8 cellular contexts compared by ENCODE assay signal in genomic region chr10:95363303-95363912, GRCh38.
A peak's percentile ranks its signal among the peaks of the same experiment; 100 is the strongest.
DNase-seq lines count a peak whose midpoint lies in the region; ATAC-seq, FAIRE-seq and TF ChIP-seq lines count a peak whose summit lies in the region.

No MANE protein-coding gene starts in this region.

- no peaks in the 10 kb centered on the region for H4K20me1 ChIP-seq in HCT116 (ENCODE audit: insufficient read depth)
- H4K20me1 ChIP-seq in SU-DHL-6 (ENCODE audit: low read depth, low read length), result no peaks in the 10 kb centered on the region

- H3K36me3 ChIP-seq in HCT116 (ENCODE audit: control insufficient read depth in 1 of 2, insufficient read depth in 2 of 2, low read length in 2 of 2) (no peaks in the 10 kb centered on the region), SU-DHL-6 (ENCODE audit: low read length) (no peaks in the 10 kb centered on the region), mesendoderm (ENCODE audit: control insufficient read depth, insufficient read depth, low read length) (no peaks in the 10 kb centered on the region), transverse colon (no peaks in the 10 kb centered on the region)

- H3K79me2 ChIP-seq in HCT116 (ENCODE audit: insufficient read depth, low read length) (no peaks in the 10 kb centered on the region), SU-DHL-6 (ENCODE audit: insufficient read depth, low read length) (no peaks in the 10 kb centered on the region), mesendoderm (ENCODE audit: control insufficient read depth, insufficient read depth, low read length) (no peaks in the 10 kb centered on the region)

- TF ChIP-seq RAD21 in A549 (conservative IDR thresholded peaks at IDR 0.05 in 1 of 2, IDR thresholded peaks at IDR 0.05 in 1 of 2), result peak; percentile 98 to 99
- peak; percentile 98 for TF ChIP-seq RAD21 in HCT116 (IDR thresholded peaks at IDR 0.05; ENCODE audit: low read depth)

- H3K79me1 ChIP-seq in mesendoderm (ENCODE audit: low read length), result no peaks in the 10 kb centered on the region

- TF ChIP-seq POLR2A in A549 (IDR thresholded peaks at IDR 0.05; ENCODE audit: low read length) (no peak), HCT116 (IDR thresholded peaks at IDR 0.05; ENCODE audit: borderline replicate concordance, extremely low read depth, insufficient read depth, insufficient read length) (no peak), transverse colon (IDR thresholded peaks at IDR 0.05) (no peak)

- no peak overlapping the region for H2AK5ac ChIP-seq in mesendoderm (ENCODE audit: low read length)

- H3K27ac ChIP-seq in A549 (peak overlapping the region; percentile 9 to 23; a peak in 1 of 6 replicates), HCT116 (ENCODE audit: low read depth, low read length) (no peak overlapping the region), SU-DHL-6 (ENCODE audit: low read depth, low read length) (no peak overlapping the region), mesendoderm (ENCODE audit: low read depth, low read length) (no peak overlapping the region), transverse colon (peak overlapping the region in 1 of 4 donors; percentile 15)

- H2BK5ac ChIP-seq in mesendoderm (ENCODE audit: low read length), result no peak overlapping the region

- RAD21 ChIA-PET in HCT116 (lab: Charles Lee; ENCODE audit: low non-redundant PET in 1 of 2, low total read pairs in 2 of 2, uncharacterized antibody in 2 of 2, unreplicated experiment in 2 of 2), result interaction anchor here (0.7 to 2.1 kb wide), 7 partner anchors 89 to 121 kb away, joined by 3 to 11 read pairs (median 5); no protein-coding TSS in a partner anchor

- H2AFZ ChIP-seq in HCT116 (ENCODE audit: low read depth, low read length, poor library complexity, severe bottlenecking) (no peak overlapping the region), SU-DHL-6 (ENCODE audit: low read depth, low read length, severe bottlenecking) (no peak overlapping the region)

- H3K23ac ChIP-seq in mesendoderm (ENCODE audit: low read length), result no peak overlapping the region

- H3K18ac ChIP-seq in mesendoderm (ENCODE audit: low read length), result no peak overlapping the region

- FAIRE-seq in A549 (lab: Jason Lieb, UNC), result peak; percentile 7

- in situ Hi-C loops in transverse colon (cut with MboI; ENCODE audit: low pct_ligation_motif_present in 1 of 4, low pct_unique_long_range_greater_than_20kb in 1 of 4, low sequenced_read_pairs in 3 of 4), result loop anchor here in 3 of 4 donors (5.0 to 25.0 kb wide), 4 partner anchors 119 to 726 kb away; no protein-coding TSS in a partner anchor

- H2BK15ac ChIP-seq in mesendoderm (replicated peaks; ENCODE audit: low read depth), result no peak overlapping the region

- H3K56ac ChIP-seq in mesendoderm (ENCODE audit: low read length), result no peak overlapping the region

- WGBS in A549 (ENCODE audit: missing lambda C conversion rate), result 4% methylated on average over 2 of the region's 2 CpGs
- WGBS in mesendoderm (ENCODE audit: extremely low coverage, insufficient coverage, low lambda C conversion rate), result no CpG with 5 or more reads among the region's 2 CpGs
- WGBS in transverse colon (ENCODE audit: low coverage in 1 of 2), 2 donors, result 0 to 4% methylated on average over 2 of the region's 2 CpGs

- H3K4me1 ChIP-seq in A549, result peaks cover 14% of the 10 kb centered on the region
- no peaks in the 10 kb centered on the region; a peak in 1 of 4 replicates for H3K4me1 ChIP-seq in HCT116 (ENCODE audit: control insufficient read depth in 1 of 2, insufficient read depth in 2 of 2, low read length in 2 of 2)
- H3K4me1 ChIP-seq in mesendoderm (ENCODE audit: control insufficient read depth, low read depth, low read length), result no peaks in the 10 kb centered on the region
- H3K4me1 ChIP-seq in transverse colon, result peaks cover 3 to 15% (median 9%) of the 10 kb centered on the region in 4 donors

- no TSS peak for BruUV-seq in HCT116 (replicated peaks; lab: Mats Ljungman, UMichigan)

- TF ChIP-seq EP300 in A549 (IDR thresholded peaks at IDR 0.05), result no peak
- no peak for TF ChIP-seq EP300 in transverse colon (IDR thresholded peaks at IDR 0.05; ENCODE audit: low read depth)

- H4K8ac ChIP-seq in mesendoderm (ENCODE audit: low read depth, low read length), result no peak overlapping the region

- CTCF ChIA-PET in A549 (lab: Yijun Ruan, JAX) (interaction anchor here (0.5 to 20.0 kb wide), 56 partner anchors 11 to 1618 kb away, joined by 3 to 637 read pairs (median 6); partner anchors contain the start of gene PDLIM1), HCT116 (lab: Charles Lee) (interaction anchor here (0.7 to 7.7 kb wide), 18 partner anchors 10 to 241 kb away, joined by 3 to 78 read pairs (median 4); no protein-coding TSS in a partner anchor)

- ATAC-seq in A549 (peak; percentile 62 to 87; a peak in 3 of 6 replicates), HCT116 (peak; percentile 84)

- H3K9me3 ChIP-seq in A549 (no peaks in the 10 kb centered on the region), HCT116 (ENCODE audit: control insufficient read depth in 1 of 2, insufficient read depth in 1 of 2, low read depth in 1 of 2, low read length in 2 of 2) (no peaks in the 10 kb centered on the region), SU-DHL-6 (ENCODE audit: insufficient read depth, low read length) (no peaks in the 10 kb centered on the region), transverse colon (no peaks in the 10 kb centered on the region)

- H3K9ac ChIP-seq in HCT116 (ENCODE audit: low read length) (no peak overlapping the region), SU-DHL-6 (ENCODE audit: low read length) (no peak overlapping the region), mesendoderm (ENCODE audit: low read length) (no peak overlapping the region)

- TF ChIP-seq CTCF in A549 (IDR thresholded peaks at IDR 0.05) (peak; percentile 95), HCT116 (IDR thresholded peaks at IDR 0.05 in 2 of 3, conservative IDR thresholded peaks at IDR 0.05 in 1 of 3; ENCODE audit: borderline replicate concordance in 1 of 3, insufficient read depth in 1 of 3, low read depth in 2 of 3, low read length in 2 of 3) (peak; percentile 75 to 96 (median 89)), SU-DHL-6 (IDR thresholded peaks at IDR 0.05; ENCODE audit: insufficient read depth, low read length, poor library complexity, severe bottlenecking) (peak; percentile 84), transverse colon (IDR thresholded peaks at IDR 0.05) (peak; percentile 83 to 93 (median 87))

- intact Hi-C loops in HCT116 (cut with micrococcal nuclease) (loop anchor here (1.0 to 10.0 kb wide), 5 partner anchors 117 to 739 kb away; no protein-coding TSS in a partner anchor), transverse colon (cut with DNase I; ENCODE audit: low total_unique reads) (loop anchor here (5.0 kb wide), 1 partner anchor 116 kb away; no protein-coding TSS in a partner anchor)

- H2BK120ac ChIP-seq in mesendoderm (ENCODE audit: low read depth, low read length), result no peak overlapping the region

- no peaks in the 10 kb centered on the region for H3F3A ChIP-seq in SU-DHL-6 (ENCODE audit: insufficient read depth)

- peak; percentile 70 to 76 for DNase-seq in A549 (ENCODE audit: low read depth in 1 of 2, low spot score in 1 of 2)
- peak; percentile 35 for DNase-seq in GM04504 (ENCODE audit: low read depth)
- DNase-seq in HCT116 (ENCODE audit: low read depth, low spot score), result peak; percentile 61
- DNase-seq in NAMALWA (ENCODE audit: low spot score), result peak; percentile 86
- DNase-seq in dermis blood vessel endothelial cell, result peak; percentile 85
- peak; percentile 74 for DNase-seq in mesendoderm
- DNase-seq in transverse colon, result peak; percentile 47

- no peak overlapping the region for H4K5ac ChIP-seq in mesendoderm (ENCODE audit: low read length)

- no peaks in the 10 kb centered on the region for H3K27me3 ChIP-seq in HCT116 (ENCODE audit: insufficient read depth, low read length)
- H3K27me3 ChIP-seq in SU-DHL-6 (ENCODE audit: low read length), result no peaks in the 10 kb centered on the region
- no peaks in the 10 kb centered on the region for H3K27me3 ChIP-seq in mesendoderm (ENCODE audit: insufficient read depth, low read length, poor library complexity)
- no peaks in the 10 kb centered on the region for H3K27me3 ChIP-seq in transverse colon

- no peak overlapping the region for H3K4me2 ChIP-seq in A549
- H3K4me2 ChIP-seq in HCT116 (ENCODE audit: low read length), result no peak overlapping the region
- no peak overlapping the region for H3K4me2 ChIP-seq in SU-DHL-6 (ENCODE audit: low read depth, low read length, poor library complexity, severe bottlenecking)
- H3K4me2 ChIP-seq in mesendoderm (ENCODE audit: low read length), result no peak overlapping the region

- H3K4ac ChIP-seq in mesendoderm (ENCODE audit: low read depth, low read length), result no peak overlapping the region

- no peaks in the 10 kb centered on the region for H3K9me2 ChIP-seq in HCT116 (ENCODE audit: insufficient read depth)
- H3K9me2 ChIP-seq in SU-DHL-6 (replicated peaks; ENCODE audit: insufficient read depth, low read length), result no peaks in the 10 kb centered on the region

- POLR2A ChIA-PET in A549 (lab: Yijun Ruan, JAX) (interaction anchor here (1.4 kb wide), 1 partner anchor 121 kb away, joined by 4 read pairs; no protein-coding TSS in a partner anchor), HCT116 (lab: Charles Lee) (no interaction called here)

- H3K4me3 ChIP-seq in A549 (no peak overlapping the region), HCT116 (replicated peaks in 1 of 2; ENCODE audit: low read depth in 1 of 2, low read length in 2 of 2) (no peak overlapping the region), SU-DHL-6 (ENCODE audit: insufficient read depth, low read length, poor library complexity, severe bottlenecking) (no peak overlapping the region), mesendoderm (ENCODE audit: low read length) (no peak overlapping the region), transverse colon (no peak overlapping the region)

TF ChIP-seq in A549, 52 proteins besides CTCF, POLR2A, EP300 and RAD21:
- TF ChIP-seq ATOH8 (CRISPR knock-in tag; IDR thresholded peaks at IDR 0.05; ENCODE audit: low read depth) (no peak), SMC3 (IDR thresholded peaks at IDR 0.05) (peak; percentile 99)
TF ChIP-seq in A549: peak in this region for 1.

TF ChIP-seq in HCT116, 20 proteins besides CTCF, POLR2A, EP300 and RAD21:
- TF ChIP-seq SRF (IDR thresholded peaks at IDR 0.05; ENCODE audit: low read depth) (0 out of 2 replicates have a peak, but pooled peaks have one; percentile 72), JUND (IDR thresholded peaks at IDR 0.05) (no peak)

Comparison
In these comparisons a context has a peak if more than half of its experiments do, and no peak if none do; other contexts are left out.
1. DNase-seq: peak in every context shown above with its lines; median percentile 86 in NAMALWA; 85 in dermis blood vessel endothelial cell; 74 in mesendoderm; 73 in A549; 61 in HCT116; 47 in transverse colon; 35 in GM04504.
2. H3K27ac ChIP-seq: peak in A549 (2 of 2); none in HCT116 (single experiment), SU-DHL-6 (single experiment) and mesendoderm (single experiment).
3. Of the 6 proteins assayed by ChIP-seq in both A549 and HCT116: peak only in A549: none; only in HCT116: none; in both: CTCF and RAD21; in neither: 4.
4. Peak in every context shown above with its lines, with median percentiles within 50 percentile points of each other: CTCF ChIP-seq.